ENCODE assay signal across 16 cellular contexts in the genomic region with DNA sequence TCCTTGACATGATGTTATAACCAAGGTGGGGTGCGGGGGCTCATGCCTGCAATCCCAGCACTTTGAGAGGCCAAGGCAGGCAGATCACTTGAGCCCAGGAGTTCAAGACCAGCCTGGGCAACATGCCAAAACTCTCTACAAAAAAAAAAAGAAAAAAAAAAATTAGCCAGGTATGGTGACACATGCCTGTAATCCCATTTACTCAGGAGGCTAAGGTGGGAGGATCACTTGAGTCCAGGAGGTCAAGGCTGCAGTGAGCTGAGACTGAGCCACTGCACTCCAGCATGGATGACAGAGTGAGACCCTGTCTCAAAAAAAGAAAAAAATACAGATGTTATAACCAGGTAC. TPM values are rescaled to one million over a fixed set of nuclear protein-coding genes. Genes with fewer than 3 reads are reported as not detected.
"Had no signal": no experiment of that assay in that cellular context is flagged by ENCODE, and none has a peak within 500 bp of the region (broad histone marks: within the 10 kb centered on the region; RNA-seq: fewer than 3 reads in every experiment).

No MANE protein-coding gene starts in this region.

RNA-seq across cellular contexts. Expression of a gene that starts 12.0 kb away (rescaled TPM):
- total RNA-seq: colonic mucosa; dermis blood vessel endothelial cell; heart left ventricle; kidney epithelial cell; liver; lung microvascular endothelial cell; mesenteric fat pad; mononuclear cell; naive thymus-derived CD8-positive, alpha-beta T cell; ovary; posterior vena cava; right atrium auricular region; sigmoid colon; smooth muscle cell had no signal
- polyA plus RNA-seq: esophagus; heart left ventricle; liver; naive thymus-derived CD8-positive, alpha-beta T cell; neural cell; ovary; sigmoid colon; smooth muscle cell had no signal

RNA-seq across cellular contexts. Expression of a gene that starts 52.8 kb away (rescaled TPM):
- total RNA-seq: mesenteric fat pad had no signal
- polyA plus RNA-seq: liver, neural cell, smooth muscle cell had no signal
